26 cellular contexts compared by ENCODE assay signal in genomic region chr3:189945935-189946709, GRCh38.
"Had no signal": no experiment of that assay in that cellular context is flagged by ENCODE, and none has a peak within 500 bp of the region (broad histone marks: within the 10 kb centered on the region; RNA-seq: fewer than 3 reads in every experiment).

No MANE protein-coding gene starts in this region.

- DNase-seq: activated B cell treated with CpG ODN at 0.5 μM for 24 hours; activated CD4-positive, alpha-beta memory T cell treated with anti-CD3 and anti-CD28 coated beads, Interleukin-2, amount 10 ng/mL, durations not matched to agents 7 days and 5 days; activated CD4-positive, alpha-beta T cell treated with anti-CD3 and anti-CD28 coated beads, Interleukin-2, amount 10 ng/mL, durations not matched to agents 7 days and 5 days; activated naive CD4-positive, alpha-beta T cell; amygdala; brain microvascular endothelial cell; cerebellar nuclear complex; MG63; MV-4-11; NCI-H1092 treated with DMSO at 0.1 percent for 48 hours; NCI-H1417 treated with DMSO at 0.1 percent for 48 hours; NCI-H1694; NCI-H2029; NCI-H345; NCI-H510A treated with DMSO at 0.1 percent for 48 hours; NCI-H69; NK-92 treated with Interleukin-12 subunit alpha and Interleukin-12 subunit beta, amount 100 ng/mL, for 24 hours; OCI-M1; Peyer's patch; Right ventricle myocardium superior; SJCRH30; T-helper 17 cell; T1000 had no signal

- H3K4me3 ChIP-seq: MG63, Peyer's patch, SJCRH30 had no signal

- H3K27ac ChIP-seq: brain microvascular endothelial cell, KMS-11, Peyer's patch, RWPE1, SJCRH30 had no signal

- H3K9me3 ChIP-seq: MG63, Peyer's patch, SJCRH30 had no signal

- H3K4me2 ChIP-seq: KMS-11 had no signal

- FAIRE-seq: TTC549 had no signal

- H3K36me3 ChIP-seq: brain microvascular endothelial cell, MG63, Peyer's patch, SJCRH30 had no signal

- H3K27me3 ChIP-seq: brain microvascular endothelial cell, MG63, Peyer's patch, SJCRH30 had no signal

- ATAC-seq: T-helper 17 cell had no signal

- H3K9ac ChIP-seq: KMS-11 had no signal
